Comparison of ENCODE assay signal across 10 cellular contexts in the genomic region with DNA sequence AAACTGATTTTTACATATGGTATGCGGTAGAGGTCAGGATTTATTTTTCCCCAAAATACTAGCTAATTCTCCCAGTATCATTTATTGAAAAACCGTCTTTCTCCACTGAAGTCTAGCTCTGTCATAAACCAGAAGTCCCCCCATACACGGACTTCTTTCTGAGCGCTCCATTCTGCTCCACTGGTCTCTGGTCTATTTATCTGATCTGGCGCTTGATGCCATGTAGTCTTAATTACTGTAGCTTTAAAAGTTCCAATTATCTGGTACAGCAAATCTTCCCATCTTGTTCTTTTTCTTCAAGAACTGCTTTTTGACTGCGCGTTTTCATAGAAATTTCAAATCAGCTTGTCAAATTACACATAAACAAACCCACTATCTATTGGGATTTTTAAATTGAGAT.
"Had no signal": no experiment of that assay in that cellular context is flagged by ENCODE, and none has a peak within 500 bp of the region (broad histone marks: within the 10 kb centered on the region; RNA-seq: fewer than 3 reads in every experiment).

No MANE protein-coding gene starts in this region.

- H3K27me3 Mint-ChIP-seq: IgD-negative memory B cell had no signal

- DNase-seq: GM23248, GOT3, H7, HFFc6, KBM-7 had no signal

- H3K27ac Mint-ChIP-seq: HFFc6, IgD-negative memory B cell had no signal

- H3K4me1 ChIP-seq: HAP-1 had no signal

- H3K9me3 ChIP-seq: HAP-1 had no signal

- H3K27ac ChIP-seq: GM23248, HL-60 had no signal

- H3K4me3 ChIP-seq: GM23248, HAP-1 had no signal

- ATAC-seq: HCT116, HepG2 had no signal

- H3K9me3 Mint-ChIP-seq: HFFc6 had no signal

- H3K4me3 Mint-ChIP-seq: HFFc6, IgD-negative memory B cell had no signal

- H3K4me1 Mint-ChIP-seq: IgD-negative memory B cell had no signal

- H3K9ac ChIP-seq: GM23248 had no signal
